27 cellular contexts compared by ENCODE assay signal in genomic region chr1:29937356-29937755, GRCh38.
"Had no signal": no experiment of that assay in that cellular context is flagged by ENCODE, and none has a peak within 500 bp of the region (broad histone marks: within the 10 kb centered on the region; RNA-seq: fewer than 3 reads in every experiment).

No MANE protein-coding gene starts in this region.

- H3K4me1 ChIP-seq: stomach, suprapubic skin, testis, thyroid gland, tibial artery, tibial nerve, transverse colon, upper lobe of left lung, upper lobe of right lung, uterus, vagina had no signal

- H3K4me3 ChIP-seq: stomach, suprapubic skin, testis, thoracic aorta, thyroid gland, tibial artery, tibial nerve, transverse colon, upper lobe of left lung, upper lobe of right lung, uterus, vagina had no signal

- ATAC-seq: stimulated activated effector memory CD8-positive, alpha-beta T cell treated with anti-CD3 and anti-CD28 coated beads, Interleukin-12 subunit alpha, Interleukin-12 subunit beta, amount 100 ng/mL, for 72 hours; stimulated activated memory B cell treated with anti-CD40 and anti-IgM and Interleukin-4, amounts not matched to agents 10 μg/mL and 1 μg/mL and 100 μg/mL, for 72 hours; stimulated activated naive B cell treated with anti-CD40 and anti-IgM and Interleukin-4, amounts not matched to agents 10 μg/mL and 1 μg/mL and 100 μg/mL, for 72 hours; stimulated activated naive CD8-positive, alpha-beta T cell treated with anti-CD3 and anti-CD28 coated beads, Interleukin-15, amount 100 ng/mL, for 72 hours; stimulated activated naive CD8-positive, alpha-beta T cell treated with anti-CD3 and anti-CD28 coated beads, Interleukin-15, Interleukin-2, amounts not matched to agents 100 U/mL and 50 U/mL, for 24 hours; upper lobe of right lung had no signal

- H3K27me3 ChIP-seq: testis, thyroid gland, tibial nerve, upper lobe of left lung, uterus, vagina had no signal

- H3K9me3 ChIP-seq: stomach, suprapubic skin, testis, thoracic aorta, thyroid gland, tibial artery, tibial nerve, transverse colon, upper lobe of left lung, upper lobe of right lung, uterus, vagina had no signal

- H3K36me3 ChIP-seq: stomach, suprapubic skin, thoracic aorta, thyroid gland, tibial artery, tibial nerve, transverse colon, upper lobe of left lung, upper lobe of right lung, uterus, vagina had no signal

- DNase-seq: stimulated activated CD4-positive, alpha-beta T cell treated with anti-CD3 and anti-CD28 coated beads, Interleukin-2, amount 100 ng/mL, for 48 hours; stimulated activated CD4-positive, alpha-beta T cell treated with anti-CD3 and anti-CD28 coated beads, Interleukin-4, amount 100 ng/mL, for 1 hour; stimulated activated CD4-positive, alpha-beta T cell treated with anti-CD3 and anti-CD28 coated beads, Interleukin-4, amount 100 ng/mL, for 24 hours; stimulated activated CD4-positive, alpha-beta T cell treated with anti-CD3 and anti-CD28 coated beads, Interleukin-4, amount 100 ng/mL, for 4 hours; stimulated activated CD8-positive, alpha-beta memory T cell treated with anti-CD3 and anti-CD28 coated beads, Interleukin-4, amount 100 ng/mL, for 48 hours; stimulated activated naive B cell treated with anti-CD40 and anti-IgM and Interleukin-4, amounts not matched to agents 10 μg/mL and 1 μg/mL and 100 μg/mL, for 72 hours; stimulated activated naive CD4-positive, alpha-beta T cell; stimulated activated naive CD4-positive, alpha-beta T cell treated with Interleukin-2 at 50 U/mL for 16 hours; stimulated activated naive CD8-positive, alpha-beta T cell treated with anti-CD3 and anti-CD28 coated beads, Interleukin-15, amount 100 ng/mL, for 72 hours; stimulated activated naive CD8-positive, alpha-beta T cell treated with anti-CD3 and anti-CD28 coated beads, Interleukin-15, Interleukin-2, amounts not matched to agents 100 U/mL and 50 U/mL, for 24 hours; stomach; substantia nigra; testis; thyroid gland; tibial artery; transverse colon; trophoblast cell; upper lobe of left lung; upper lobe of right lung; uterus had no signal

- H3K27ac ChIP-seq: stomach, suprapubic skin, testis, thoracic aorta, thyroid gland, tibial artery, tibial nerve, transverse colon, upper lobe of left lung, upper lobe of right lung, uterus, vagina had no signal

- FAIRE-seq: urothelium cell line had no signal
